Comparison of ENCODE assay signal across 1 cellular context in the genomic region with DNA sequence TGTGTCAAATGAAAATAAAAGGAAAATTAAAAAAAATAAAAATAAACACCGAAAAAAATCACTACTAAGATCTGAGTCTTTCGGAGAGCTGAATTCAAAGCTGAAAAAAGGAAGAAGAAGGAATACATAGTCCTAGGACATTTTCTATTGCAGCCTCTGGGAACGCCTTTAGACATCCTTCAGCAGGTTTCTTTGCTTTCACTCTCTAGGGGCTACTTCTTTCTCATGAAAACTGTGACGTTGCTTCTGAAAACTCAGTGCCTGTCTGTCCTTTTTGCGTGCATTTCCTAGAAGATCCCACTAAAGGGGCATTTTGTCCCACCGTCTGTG.
TF ChIP-seq lines count a peak whose summit lies in the region.

No MANE protein-coding gene starts in this region.

TF ChIP-seq in HepG2, 621 proteins besides CTCF, POLR2A, EP300 and RAD21 (continued from another document):
- TF ChIP-seq, protein P1, sequence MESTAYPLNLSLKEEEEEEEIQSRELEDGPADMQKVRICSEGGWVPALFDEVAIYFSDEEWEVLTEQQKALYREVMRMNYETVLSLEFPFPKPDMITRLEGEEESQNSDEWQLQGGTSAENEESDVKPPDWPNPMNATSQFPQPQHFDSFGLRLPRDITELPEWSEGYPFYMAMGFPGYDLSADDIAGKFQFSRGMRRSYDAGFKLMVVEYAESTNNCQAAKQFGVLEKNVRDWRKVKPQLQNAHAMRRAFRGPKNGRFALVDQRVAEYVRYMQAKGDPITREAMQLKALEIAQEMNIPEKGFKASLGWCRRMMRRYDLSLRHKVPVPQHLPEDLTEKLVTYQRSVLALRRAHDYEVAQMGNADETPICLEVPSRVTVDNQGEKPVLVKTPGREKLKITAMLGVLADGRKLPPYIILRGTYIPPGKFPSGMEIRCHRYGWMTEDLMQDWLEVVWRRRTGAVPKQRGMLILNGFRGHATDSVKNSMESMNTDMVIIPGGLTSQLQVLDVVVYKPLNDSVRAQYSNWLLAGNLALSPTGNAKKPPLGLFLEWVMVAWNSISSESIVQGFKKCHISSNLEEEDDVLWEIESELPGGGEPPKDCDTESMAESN (CRISPR knock-in tag; conservative IDR thresholded peaks at IDR 0.05), result no peak
- no peak for TF ChIP-seq ZMYM2 (CRISPR knock-in tag; IDR thresholded peaks at IDR 0.05)
- no peak for TF ChIP-seq DNMT1 (CRISPR knock-in tag; IDR thresholded peaks at IDR 0.05)
- no peak for TF ChIP-seq ZNF549 (CRISPR knock-in tag; IDR thresholded peaks at IDR 0.05)
- TF ChIP-seq, protein P2, sequence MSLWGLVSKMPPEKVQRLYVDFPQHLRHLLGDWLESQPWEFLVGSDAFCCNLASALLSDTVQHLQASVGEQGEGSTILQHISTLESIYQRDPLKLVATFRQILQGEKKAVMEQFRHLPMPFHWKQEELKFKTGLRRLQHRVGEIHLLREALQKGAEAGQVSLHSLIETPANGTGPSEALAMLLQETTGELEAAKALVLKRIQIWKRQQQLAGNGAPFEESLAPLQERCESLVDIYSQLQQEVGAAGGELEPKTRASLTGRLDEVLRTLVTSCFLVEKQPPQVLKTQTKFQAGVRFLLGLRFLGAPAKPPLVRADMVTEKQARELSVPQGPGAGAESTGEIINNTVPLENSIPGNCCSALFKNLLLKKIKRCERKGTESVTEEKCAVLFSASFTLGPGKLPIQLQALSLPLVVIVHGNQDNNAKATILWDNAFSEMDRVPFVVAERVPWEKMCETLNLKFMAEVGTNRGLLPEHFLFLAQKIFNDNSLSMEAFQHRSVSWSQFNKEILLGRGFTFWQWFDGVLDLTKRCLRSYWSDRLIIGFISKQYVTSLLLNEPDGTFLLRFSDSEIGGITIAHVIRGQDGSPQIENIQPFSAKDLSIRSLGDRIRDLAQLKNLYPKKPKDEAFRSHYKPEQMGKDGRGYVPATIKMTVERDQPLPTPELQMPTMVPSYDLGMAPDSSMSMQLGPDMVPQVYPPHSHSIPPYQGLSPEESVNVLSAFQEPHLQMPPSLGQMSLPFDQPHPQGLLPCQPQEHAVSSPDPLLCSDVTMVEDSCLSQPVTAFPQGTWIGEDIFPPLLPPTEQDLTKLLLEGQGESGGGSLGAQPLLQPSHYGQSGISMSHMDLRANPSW (CRISPR knock-in tag; IDR thresholded peaks at IDR 0.05; ENCODE audit: borderline replicate concordance), result no peak
- no peak for TF ChIP-seq CEBPB (IDR thresholded peaks at IDR 0.05; ENCODE audit: borderline replicate concordance, low read depth, low read length)
- no peak for TF ChIP-seq SIN3A (IDR thresholded peaks at IDR 0.05; ENCODE audit: borderline replicate concordance, low read depth, low read length)
- TF ChIP-seq, protein P3, sequence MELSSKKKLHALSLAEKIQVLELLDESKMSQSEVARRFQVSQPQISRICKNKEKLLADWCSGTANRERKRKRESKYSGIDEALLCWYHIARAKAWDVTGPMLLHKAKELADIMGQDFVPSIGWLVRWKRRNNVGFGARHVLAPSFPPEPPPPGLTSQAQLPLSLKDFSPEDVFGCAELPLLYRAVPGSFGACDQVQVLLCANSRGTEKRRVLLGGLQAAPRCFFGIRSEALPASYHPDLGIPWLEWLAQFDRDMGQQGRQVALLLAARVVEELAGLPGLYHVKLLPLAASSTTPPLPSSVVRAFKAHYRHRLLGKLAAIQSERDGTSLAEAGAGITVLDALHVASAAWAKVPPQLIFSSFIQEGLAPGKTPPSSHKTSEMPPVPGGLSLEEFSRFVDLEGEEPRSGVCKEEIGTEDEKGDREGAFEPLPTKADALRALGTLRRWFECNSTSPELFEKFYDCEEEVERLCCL (CRISPR knock-in tag; IDR thresholded peaks at IDR 0.05; ENCODE audit: borderline replicate concordance), result no peak
- TF ChIP-seq HNRNPUL1 (IDR thresholded peaks at IDR 0.05; ENCODE audit: low read depth, low read length), result no peak
- no peak for TF ChIP-seq SKI (IDR thresholded peaks at IDR 0.05; ENCODE audit: partially characterized antibody)
- no peak for TF ChIP-seq SRY (CRISPR knock-in tag; IDR thresholded peaks at IDR 0.05)
- TF ChIP-seq ZC3H4 (CRISPR knock-in tag; IDR thresholded peaks at IDR 0.05; ENCODE audit: borderline replicate concordance), result no peak
- TF ChIP-seq, protein P4, sequence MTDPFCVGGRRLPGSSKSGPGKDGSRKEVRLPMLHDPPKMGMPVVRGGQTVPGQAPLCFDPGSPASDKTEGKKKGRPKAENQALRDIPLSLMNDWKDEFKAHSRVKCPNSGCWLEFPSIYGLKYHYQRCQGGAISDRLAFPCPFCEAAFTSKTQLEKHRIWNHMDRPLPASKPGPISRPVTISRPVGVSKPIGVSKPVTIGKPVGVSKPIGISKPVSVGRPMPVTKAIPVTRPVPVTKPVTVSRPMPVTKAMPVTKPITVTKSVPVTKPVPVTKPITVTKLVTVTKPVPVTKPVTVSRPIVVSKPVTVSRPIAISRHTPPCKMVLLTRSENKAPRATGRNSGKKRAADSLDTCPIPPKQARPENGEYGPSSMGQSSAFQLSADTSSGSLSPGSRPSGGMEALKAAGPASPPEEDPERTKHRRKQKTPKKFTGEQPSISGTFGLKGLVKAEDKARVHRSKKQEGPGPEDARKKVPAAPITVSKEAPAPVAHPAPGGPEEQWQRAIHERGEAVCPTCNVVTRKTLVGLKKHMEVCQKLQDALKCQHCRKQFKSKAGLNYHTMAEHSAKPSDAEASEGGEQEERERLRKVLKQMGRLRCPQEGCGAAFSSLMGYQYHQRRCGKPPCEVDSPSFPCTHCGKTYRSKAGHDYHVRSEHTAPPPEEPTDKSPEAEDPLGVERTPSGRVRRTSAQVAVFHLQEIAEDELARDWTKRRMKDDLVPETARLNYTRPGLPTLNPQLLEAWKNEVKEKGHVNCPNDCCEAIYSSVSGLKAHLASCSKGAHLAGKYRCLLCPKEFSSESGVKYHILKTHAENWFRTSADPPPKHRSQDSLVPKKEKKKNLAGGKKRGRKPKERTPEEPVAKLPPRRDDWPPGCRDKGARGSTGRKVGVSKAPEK (CRISPR knock-in tag; IDR thresholded peaks at IDR 0.05; ENCODE audit: borderline replicate concordance), result no peak
- TF ChIP-seq MIXL1 (CRISPR knock-in tag; IDR thresholded peaks at IDR 0.05), result no peak
- TF ChIP-seq, protein P5, sequence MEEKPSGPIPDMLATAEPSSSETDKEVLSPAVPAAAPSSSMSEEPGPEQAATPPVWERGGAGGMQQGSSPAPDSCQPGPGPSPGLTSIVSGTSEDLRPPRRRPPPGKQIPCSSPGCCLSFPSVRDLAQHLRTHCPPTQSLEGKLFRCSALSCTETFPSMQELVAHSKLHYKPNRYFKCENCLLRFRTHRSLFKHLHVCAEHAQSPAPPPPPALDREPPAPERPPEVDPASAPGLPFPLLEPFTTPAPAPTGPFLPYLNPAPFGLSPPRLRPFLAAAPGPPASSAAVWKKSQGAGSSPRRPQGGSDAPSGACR (CRISPR knock-in tag; IDR thresholded peaks at IDR 0.05), result no peak
